25 cellular contexts compared by ENCODE assay signal in genomic region chr3:53173107-53173506, GRCh38. TPM values are rescaled to one million over a fixed set of nuclear protein-coding genes. Genes with fewer than 3 reads are reported as not detected.
DNase-seq lines count a peak whose midpoint lies in the region; ATAC-seq, FAIRE-seq and TF ChIP-seq lines count a peak whose summit lies in the region.
"Had no signal": no experiment of that assay in that cellular context is flagged by ENCODE, and none has a peak within 500 bp of the region (broad histone marks: within the 10 kb centered on the region; RNA-seq: fewer than 3 reads in every experiment).

No MANE protein-coding gene starts in this region.

- no peak overlapping the region for H3K56ac ChIP-seq in H1 (replicated peaks; ENCODE audit: insufficient read length, low read depth, low read length)

- TF ChIP-seq POLR2A in H1 (IDR thresholded peaks at IDR 0.05; ENCODE audit: control extremely low read depth in 1 of 2, low read depth in 2 of 2, low read length in 2 of 2) = no peak

- H3K4me1 Mint-ChIP-seq in stimulated activated memory B cell treated with anti-CD40 and anti-IgM and Interleukin-4, amounts not matched to agents 10 μg/mL and 1 μg/mL and 100 μg/mL, for 72 hours = peaks cover 100% of the 10 kb centered on the region

- H2BK5ac ChIP-seq in H1 (ENCODE audit: low read depth, low read length) = no peak overlapping the region

- H3K9ac ChIP-seq in H1 (replicated peaks in 1 of 4; ENCODE audit: extremely low read depth in 1 of 4, low read depth in 3 of 4, low read length in 3 of 4) = no peak overlapping the region

- H3K36me3 ChIP-seq in DOHH2 (ENCODE audit: control insufficient read depth, low read length) = peaks cover 74% of the 10 kb centered on the region
- H3K36me3 ChIP-seq in OCI-LY7 (ENCODE audit: insufficient read depth, low read length) = peaks cover 72% of the 10 kb centered on the region
- no peaks in the 10 kb centered on the region for H3K36me3 ChIP-seq in H1 (ENCODE audit: control insufficient read depth in 2 of 4, insufficient read depth in 4 of 4, low read length in 3 of 4)

- H3K27ac ChIP-seq in DOHH2 (ENCODE audit: low read depth, low read length) (peak overlapping the region; percentile 97), OCI-LY7 (ENCODE audit: low read depth, low read length, poor library complexity, severe bottlenecking) (peak overlapping the region; percentile 94), H1 (ENCODE audit: low read depth, low read length) (no peak overlapping the region)
- H3K27ac ChIP-seq: PC-9, SK-N-MC had no signal

- peak overlapping the region; percentile 72 for H3K27ac Mint-ChIP-seq in stimulated activated memory B cell treated with anti-CD40 and anti-IgM and Interleukin-4, amounts not matched to agents 10 μg/mL and 1 μg/mL and 100 μg/mL, for 72 hours

- no peaks in the 10 kb centered on the region for H3K27me3 Mint-ChIP-seq in stimulated activated memory B cell treated with anti-CD40 and anti-IgM and Interleukin-4, amounts not matched to agents 10 μg/mL and 1 μg/mL and 100 μg/mL, for 72 hours
- H3K27me3 Mint-ChIP-seq: CD4-positive, alpha-beta memory T cell; IgD-negative memory B cell had no signal

- TF ChIP-seq CTCF in DOHH2 (IDR thresholded peaks at IDR 0.05; ENCODE audit: low read depth, low read length, poor library complexity, severe bottlenecking) = no peak
- TF ChIP-seq CTCF in OCI-LY7 (conservative IDR thresholded peaks at IDR 0.05; ENCODE audit: low read length) = no peak
- TF ChIP-seq CTCF in H1 (IDR thresholded peaks at IDR 0.05; ENCODE audit: control extremely low read depth in 1 of 3, insufficient read depth in 1 of 3, low read depth in 1 of 3, low read length in 3 of 3) = no peak

- DNase-seq in OCI-LY7 (ENCODE audit: low spot score) = no peak
- no peak for DNase-seq in H1 (ENCODE audit: low read depth in 1 of 2, low spot score in 2 of 2)
- no peak for DNase-seq in cortex of kidney (lab: John Stamatoyannopoulos, UW)
- DNase-seq in pons (ENCODE audit: low spot score) = no peak
- no peak for DNase-seq in posterior vena cava (ENCODE audit: low spot score)
- DNase-seq: Caco-2; CD4-positive, alpha-beta memory T cell; DMS 273 treated with DMSO at 0.1 percent for 48 hours; DMS79 treated with DMSO at 0.1 percent for 48 hours; GOT3; MV-4-11; NCI-H1105 treated with DMSO at 0.1 percent for 48 hours; NCI-H1694; NCI-H2081 treated with DMSO at 0.1 percent for 48 hours; NCI-H2171 treated with DMSO at 0.1 percent for 48 hours; NCI-H524 treated with DMSO at 0.1 percent for 48 hours; NCI-H82; PC-9; RPMI8226; SHP77 treated with DMSO at 0.1 percent for 48 hours had no signal

- H2AFZ ChIP-seq in OCI-LY7 (ENCODE audit: low read length) (no peak overlapping the region), H1 (ENCODE audit: low read length) (no peak overlapping the region)
- H2AFZ ChIP-seq: PC-9 had no signal

- TF ChIP-seq RAD21 in H1 (IDR thresholded peaks at IDR 0.05 in 1 of 2, conservative IDR thresholded peaks at IDR 0.05 in 1 of 2; ENCODE audit: low read depth in 2 of 2, low read length in 2 of 2) = no peak

- BruUV-seq in OCI-LY7 (replicated peaks; lab: Mats Ljungman, UMichigan) = no TSS peak

- H3K14ac ChIP-seq in H1 (ENCODE audit: insufficient read length) = no peak overlapping the region

- H3K36me3 Mint-ChIP-seq in stimulated activated memory B cell treated with anti-CD40 and anti-IgM and Interleukin-4, amounts not matched to agents 10 μg/mL and 1 μg/mL and 100 μg/mL, for 72 hours = peaks cover 31% of the 10 kb centered on the region

- H3K27me3 ChIP-seq in DOHH2 (ENCODE audit: control insufficient read depth, low read length) (no peaks in the 10 kb centered on the region), H1 (replicated peaks in 1 of 4; ENCODE audit: control insufficient read depth in 3 of 4, extremely low read depth in 1 of 4, insufficient read depth in 3 of 4, low read length in 3 of 4) (no peaks in the 10 kb centered on the region)

- no peak overlapping the region for H2BK15ac ChIP-seq in H1 (ENCODE audit: low read length)

- no peaks in the 10 kb centered on the region for H4K20me1 ChIP-seq in DOHH2 (ENCODE audit: control insufficient read depth, insufficient read depth, low read depth, low read length)
- H4K20me1 ChIP-seq in OCI-LY7 (ENCODE audit: insufficient read depth, low read length) = no peaks in the 10 kb centered on the region
- H4K20me1 ChIP-seq in H1 (replicated peaks in 1 of 2; ENCODE audit: control insufficient read depth in 1 of 2, insufficient read depth in 2 of 2, low read length in 2 of 2) = peaks cover 4 to 14% of the 10 kb centered on the region in 2 experiments

- intact Hi-C loops in OCI-LY7 (cut with micrococcal nuclease; ENCODE audit: unreplicated experiment) = no loop called here
- intact Hi-C loops in posterior vena cava (cut with DNase I) = no loop called here

- POLR2A ChIA-PET in OCI-LY7 (lab: Charles Lee) = interaction anchor here (0.6 to 3.8 kb wide), 5 partner anchors 13 to 44 kb away, joined by 3 to 11 read pairs (median 7); no protein-coding TSS in a partner anchor
- POLR2A ChIA-PET in H1 (lab: Charles Lee; ENCODE audit: partially characterized antibody) = interaction anchor here (1.6 to 7.9 kb wide), 3 partner anchors 14 to 39 kb away, joined by 3 to 56 read pairs (median 3); partner anchors contain the start of gene PRKCD

- H3F3A ChIP-seq in DOHH2 (ENCODE audit: control insufficient read depth, insufficient read depth) = peaks cover 20% of the 10 kb centered on the region

- no peak overlapping the region for H2BK120ac ChIP-seq in H1 (replicated peaks; ENCODE audit: low read depth, low read length)

- H3K18ac ChIP-seq in H1 (ENCODE audit: extremely low read depth, low read length) = peak overlapping the region; percentile 29; the same call in 1 of the 2 replicates

- no peaks in the 10 kb centered on the region for H3K9me3 Mint-ChIP-seq in stimulated activated memory B cell treated with anti-CD40 and anti-IgM and Interleukin-4, amounts not matched to agents 10 μg/mL and 1 μg/mL and 100 μg/mL, for 72 hours
- H3K9me3 Mint-ChIP-seq: CD4-positive, alpha-beta memory T cell; IgD-negative memory B cell had no signal

- peaks cover 99% of the 10 kb centered on the region for H3K4me1 ChIP-seq in DOHH2 (ENCODE audit: control insufficient read depth, low read length)
- peaks cover 98% of the 10 kb centered on the region for H3K4me1 ChIP-seq in OCI-LY7 (ENCODE audit: insufficient read depth, low read length, poor library complexity, severe bottlenecking)
- peaks cover 3 to 41% (median 29%) of the 10 kb centered on the region in 4 experiments for H3K4me1 ChIP-seq in H1 (replicated peaks in 1 of 4; ENCODE audit: control insufficient read depth in 3 of 4, insufficient read depth in 4 of 4, low read length in 3 of 4)

- peaks cover 12% of the 10 kb centered on the region; the same call in 1 of the 2 replicates for H3K79me1 ChIP-seq in H1 (ENCODE audit: low read depth, low read length)

- H4K8ac ChIP-seq in H1 (ENCODE audit: extremely low read depth, insufficient read depth, low read length) = no peak overlapping the region

- H3K9me2 ChIP-seq in DOHH2 (replicated peaks; ENCODE audit: control insufficient read depth, low read length) = no peaks in the 10 kb centered on the region
- no peaks in the 10 kb centered on the region for H3K9me2 ChIP-seq in OCI-LY7 (ENCODE audit: insufficient read depth, low read length)

- no peak overlapping the region for H3K4me3 Mint-ChIP-seq in stimulated activated memory B cell treated with anti-CD40 and anti-IgM and Interleukin-4, amounts not matched to agents 10 μg/mL and 1 μg/mL and 100 μg/mL, for 72 hours

- ATAC-seq in stimulated activated memory B cell treated with anti-CD40 and anti-IgM and Interleukin-4, amounts not matched to agents 10 μg/mL and 1 μg/mL and 100 μg/mL, for 72 hours = no peak
- ATAC-seq: HCT116 had no signal

- no peaks in the 10 kb centered on the region; the same call in 1 of the 2 replicates for H3K23me2 ChIP-seq in H1 (ENCODE audit: low read depth, low read length)

- no peak overlapping the region for H4K5ac ChIP-seq in H1 (ENCODE audit: insufficient read length, low read depth, low read length)

- CTCF ChIA-PET in OCI-LY7 (lab: Charles Lee; ENCODE audit: unreplicated experiment) = interaction anchor here (1.7 to 1.8 kb wide), 2 partner anchors 8 to 23 kb away, joined by 8 to 9 read pairs; no protein-coding TSS in a partner anchor
- CTCF ChIA-PET in H1 (lab: Charles Lee; ENCODE audit: partially characterized antibody) = interaction anchor here (0.6 to 1.7 kb wide), 4 partner anchors 13 to 152 kb away, joined by 3 to 5 read pairs (median 4); no protein-coding TSS in a partner anchor

- H3K4me2 ChIP-seq in DOHH2 (ENCODE audit: low read length) = peak overlapping the region; percentile 98
- peak overlapping the region; percentile 91 for H3K4me2 ChIP-seq in OCI-LY7 (ENCODE audit: low read length)
- H3K4me2 ChIP-seq in H1 (ENCODE audit: insufficient read depth in 1 of 2, low read depth in 2 of 2, low read length in 2 of 2) = no peak overlapping the region
- H3K4me2 ChIP-seq: PC-9 had no signal

- H3K4ac ChIP-seq in H1 (replicated peaks; ENCODE audit: insufficient read length, low read depth, low read length) = peak overlapping the region; percentile 42

- H3K79me2 ChIP-seq in DOHH2 (ENCODE audit: control insufficient read depth, low read length) (peaks cover 100% of the 10 kb centered on the region), OCI-LY7 (ENCODE audit: insufficient read depth, low read depth, low read length) (peaks cover 91% of the 10 kb centered on the region), H1 (ENCODE audit: control insufficient read depth in 1 of 2, insufficient read depth in 2 of 2, low read length in 2 of 2) (no peaks in the 10 kb centered on the region; a peak in 1 of 4 replicates)

- H3K4me3 ChIP-seq in DOHH2 (ENCODE audit: low read length) = peak overlapping the region; percentile 95
- H3K4me3 ChIP-seq in OCI-LY7 (ENCODE audit: low read depth, low read length, poor library complexity, severe bottlenecking) = peak overlapping the region; percentile 53
- no peak overlapping the region for H3K4me3 ChIP-seq in H1 (ENCODE audit: extremely low read depth in 1 of 4, insufficient read depth in 2 of 4, low read depth in 3 of 4, low read length in 4 of 4)
- H3K4me3 ChIP-seq: PC-9, SK-N-MC had no signal

- no peak overlapping the region for H2AK5ac ChIP-seq in H1 (ENCODE audit: low read depth, low read length)

- FAIRE-seq in H1 (lab: Jason Lieb, UNC) = no peak

- peak overlapping the region; percentile 25 for H4K91ac ChIP-seq in H1 (replicated peaks; ENCODE audit: insufficient read length, low read length)

- 0 out of 2 replicates have a peak overlapping the region, but pooled peaks have one; percentile 43 for H2BK20ac ChIP-seq in H1 (ENCODE audit: low read length)

- TF ChIP-seq EP300 in H1 (IDR thresholded peaks at IDR 0.05; ENCODE audit: borderline replicate concordance in 1 of 2, low read depth in 2 of 2, low read length in 2 of 2) = no peak

- H3K9me3 ChIP-seq in DOHH2 (ENCODE audit: control insufficient read depth, insufficient read depth, low read length) (no peaks in the 10 kb centered on the region), OCI-LY7 (ENCODE audit: low read length) (no peaks in the 10 kb centered on the region), H1 (ENCODE audit: insufficient read depth in 2 of 2, low read depth in 1 of 2, low read length in 1 of 2) (no peaks in the 10 kb centered on the region)
- H3K9me3 ChIP-seq: Caco-2 had no signal

- 94% methylated on average over 5 of the region's 5 CpGs; no CpG with 5 or more reads in 1 of the 2 experiments for WGBS in H1 (ENCODE audit: extremely low coverage in 1 of 2, insufficient coverage in 1 of 2, insufficient read length in 1 of 2, insufficient replicate concordance in 2 of 2, low coverage in 1 of 2, low lambda C conversion rate in 2 of 2, missing lambda C conversion rate in 1 of 2), 2 experiments

- no peak overlapping the region for H3K23ac ChIP-seq in H1 (ENCODE audit: insufficient read length)

- peak overlapping the region; percentile 18; the same call in 1 of the 2 replicates for H2BK12ac ChIP-seq in H1 (ENCODE audit: low read depth, low read length)

RNA-seq across cellular contexts. Expression of gene PRKCD, which starts 12.1 kb away (rescaled TPM):
- total RNA-seq in OCI-LY7 (2014; rRNA removed; shearing (Covaris generic)) = 9.5 and 13.3 TPM in 2 replicates
- total RNA-seq in OCI-LY7 (2022) = 91.6 and 108 TPM in 2 replicates
- 22.2 and 22.6 TPM in 2 replicates for total RNA-seq in H1 (2021; fragmentation: NEBNext Ultra II Directional; extraction: Animal tissue kit (Norgen Biotek cat#: 25700))
- 23.9 and 27.0 TPM in 2 replicates for polyA plus RNA-seq in H1 (2011; rRNA removed)
- polyA plus RNA-seq in H1 (2011; cell fraction: cytosol; rRNA removed) = 30.9 TPM
- 34.6 TPM for polyA plus RNA-seq in H1 (2011; cell fraction: nucleus; rRNA removed)
- polyA plus RNA-seq in H1 (2012, experiment 1 of 2) = 18.6 to 28.0 TPM (median 26.1 TPM) in 4 replicates
- polyA plus RNA-seq in H1 (2012, experiment 2 of 2) = 15.9 TPM
- polyA plus RNA-seq in H1 (2013, experiment 1 of 2) = 14.0 TPM
- 14.8 TPM for polyA plus RNA-seq in H1 (2013, experiment 2 of 2)
- polyA minus RNA-seq in H1 (2011; rRNA and poly(A)+ RNA removed) = 26.9 and 27.6 TPM in 2 replicates
- polyA minus RNA-seq in H1 (2011; cell fraction: cytosol; rRNA and poly(A)+ RNA removed) = 15.3 TPM
- 13.2 TPM for polyA minus RNA-seq in H1 (2011; cell fraction: nucleus; rRNA and poly(A)+ RNA removed)
- total RNA-seq in posterior vena cava = 10 to 100 TPM; 34.1 to 36.3 TPM

RNA-seq across cellular contexts. Expression of gene RFT1, which starts 42.9 kb away (rescaled TPM):
- total RNA-seq in OCI-LY7 (2014; rRNA removed; shearing (Covaris generic)) = 9.9 and 15.8 TPM in 2 replicates
- 34.7 and 34.8 TPM in 2 replicates for total RNA-seq in OCI-LY7 (2022)
- total RNA-seq in H1 (2021; fragmentation: NEBNext Ultra II Directional; extraction: Animal tissue kit (Norgen Biotek cat#: 25700)) = 24.4 and 27.7 TPM in 2 replicates
- polyA plus RNA-seq in H1 (2011; rRNA removed) = 35.1 and 42.4 TPM in 2 replicates
- polyA plus RNA-seq in H1 (2011; cell fraction: cytosol; rRNA removed) = 27.6 TPM
- 26.7 TPM for polyA plus RNA-seq in H1 (2011; cell fraction: nucleus; rRNA removed)
- 18.2 to 28.0 TPM (median 25.3 TPM) in 4 replicates for polyA plus RNA-seq in H1 (2012, experiment 1 of 2)
- 24.2 TPM for polyA plus RNA-seq in H1 (2012, experiment 2 of 2)
- 19.1 TPM for polyA plus RNA-seq in H1 (2013, experiment 1 of 2)
- 22.3 TPM for polyA plus RNA-seq in H1 (2013, experiment 2 of 2)
- polyA minus RNA-seq in H1 (2011; rRNA and poly(A)+ RNA removed) = 63.8 TPM in 2 replicates
- polyA minus RNA-seq in H1 (2011; cell fraction: cytosol; rRNA and poly(A)+ RNA removed) = 16.7 TPM
- polyA minus RNA-seq in H1 (2011; cell fraction: nucleus; rRNA and poly(A)+ RNA removed) = 22.6 TPM
- total RNA-seq in posterior vena cava = 10 to 100 TPM; 13.6 to 15.7 TPM

Comparison
In these comparisons a context has a peak if more than half of its experiments do, and no peak if none do; other contexts are left out.
1. H3K4me2 ChIP-seq: peak in DOHH2 (single experiment) and OCI-LY7 (single experiment); none in H1 (0 of 2).
2. H3K4me3 ChIP-seq: peak in DOHH2 (single experiment) and OCI-LY7 (single experiment); none in H1 (0 of 4).